ENCODE assay signal across 2 cellular contexts in genomic region chr1:2506901-2507565, GRCh38.
A peak's percentile ranks its signal among the peaks of the same experiment; 100 is the strongest.
TF ChIP-seq lines count a peak whose summit lies in the region.

No MANE protein-coding gene starts in this region.

TF ChIP-seq in HEK293, 187 proteins besides CTCF, POLR2A, EP300 and RAD21:
- TF ChIP-seq PATZ1 (tag by site-specific recombination; IDR thresholded peaks at IDR 0.05) (peak; percentile 17; the same call in 1 of the 2 replicates), ZNF654 (tag by site-specific recombination; IDR thresholded peaks at IDR 0.05; ENCODE audit: low read depth) (no peak), ZBTB17 (tag by site-specific recombination; IDR thresholded peaks at IDR 0.05) (no peak), ZBTB8A (tag by site-specific recombination; IDR thresholded peaks at IDR 0.05) (peak; percentile 9; the same call in 1 of the 2 replicates), ZNF626 (tag by site-specific recombination; IDR thresholded peaks at IDR 0.05) (no peak), INSM2 (tag by site-specific recombination; IDR thresholded peaks at IDR 0.05) (no peak)
TF ChIP-seq in HEK293: peak in this region for 2.

TF ChIP-seq in K562, 482 proteins besides CTCF, POLR2A, EP300 and RAD21:
- TF ChIP-seq MYNN (IDR thresholded peaks at IDR 0.05) (peak; percentile 2; the same call in 1 of the 2 replicates), MYNN (CRISPR knock-in tag; IDR thresholded peaks at IDR 0.05) (no peak), RBM22 (IDR thresholded peaks at IDR 0.05; ENCODE audit: low read depth, low read length, poor library complexity, severe bottlenecking) (peak; percentile 79), RBM14 (IDR thresholded peaks at IDR 0.05; ENCODE audit: borderline replicate concordance, insufficient read depth, low read depth, low read length) (0 out of 2 replicates have a peak, but pooled peaks have one; percentile 13), POLR2B (IDR thresholded peaks at IDR 0.05; ENCODE audit: low read depth, partially characterized antibody) (peak; percentile 41), TAL1 (IDR thresholded peaks at IDR 0.05) (no peak), ZNF644 (tag; IDR thresholded peaks at IDR 0.05; ENCODE audit: low read depth) (no peak), SUPT5H (IDR thresholded peaks at IDR 0.05) (peak; percentile 56; the same call in 1 of the 2 replicates)
